ENCODE assay signal across 18 cellular contexts in genomic region chr16:23107878-23108277, GRCh38. TPM values are rescaled to one million over a fixed set of nuclear protein-coding genes. Genes with fewer than 3 reads are reported as not detected.
DNase-seq lines count a peak whose midpoint lies in the region; ATAC-seq, FAIRE-seq and TF ChIP-seq lines count a peak whose summit lies in the region.
"Had no signal": no experiment of that assay in that cellular context is flagged by ENCODE, and none has a peak within 500 bp of the region (broad histone marks: within the 10 kb centered on the region; RNA-seq: fewer than 3 reads in every experiment).

No MANE protein-coding gene starts in this region.

- no peak overlapping the region for H3K9ac ChIP-seq in HepG2 (ENCODE audit: insufficient read depth, low read depth, low read length)
- H3K9ac ChIP-seq: BLaER1 treated with 17β-estradiol and CSF1 and Interleukin-3, amounts not matched to agents 10 nM and 100 nM had no signal

- peaks cover 4 to 26% of the 10 kb centered on the region in 2 experiments; a peak in 4 of 5 replicates for H3K36me3 ChIP-seq in HepG2 (replicated peaks in 1 of 2; ENCODE audit: control insufficient read depth in 1 of 2, insufficient read depth in 2 of 2, low read length in 2 of 2)
- no peaks in the 10 kb centered on the region for H3K36me3 ChIP-seq in right lobe of liver
- H3K36me3 ChIP-seq in kidney epithelial cell (ENCODE audit: control insufficient read depth, insufficient read depth, low read length) = no peaks in the 10 kb centered on the region
- H3K36me3 ChIP-seq in psoas muscle (ENCODE audit: insufficient read depth in 1 of 2, low read depth in 1 of 2) = peaks cover 5 to 28% of the 10 kb centered on the region in 2 donors

- no peak overlapping the region for H3K27ac ChIP-seq in HepG2 (ENCODE audit: extremely low read length, insufficient read depth, low read length)
- H3K27ac ChIP-seq in right lobe of liver = no peak overlapping the region
- H3K27ac ChIP-seq in psoas muscle = no peak overlapping the region
- H3K27ac ChIP-seq: BLaER1 treated with 17β-estradiol and CSF1 and Interleukin-3, amounts not matched to agents 10 nM and 100 nM had no signal

- FAIRE-seq in HepG2 (lab: Jason Lieb, UNC) = no peak
- FAIRE-seq: A204.1 had no signal

- POLR2A ChIA-PET in HepG2 (lab: Yijun Ruan, JAX) = no interaction called here

- DNase-seq in HepG2 (ENCODE audit: low spot score) (no peak), right lobe of liver (no peak), epithelial cell of proximal tubule (ENCODE audit: low read depth) (peak; percentile 62), kidney epithelial cell (ENCODE audit: low read depth) (peak; percentile 52), LoVo (ENCODE audit: low spot score) (no peak), psoas muscle (no peak), cerebellar nuclear complex (lab: John Stamatoyannopoulos, UW) (no peak), NCI-H2107 (lab: John Stamatoyannopoulos, UW) (no peak)
- DNase-seq: CD8-positive, alpha-beta memory T cell; DMS79 treated with DMSO at 0.1 percent for 48 hours; GOT3; Kasumi-1; NCI-H1105 treated with DMSO at 0.1 percent for 48 hours; NCI-H187; NCI-H446; OCI-M1 had no signal

- no peak for TF ChIP-seq POLR2A in HepG2 (IDR thresholded peaks at IDR 0.05; ENCODE audit: insufficient read depth in 1 of 2, low read depth in 2 of 2, low read length in 2 of 2)
- no peak for TF ChIP-seq POLR2A in right lobe of liver (IDR thresholded peaks at IDR 0.05)

- H3K9me3 ChIP-seq in HepG2 (ENCODE audit: low read length) (no peaks in the 10 kb centered on the region), right lobe of liver (no peaks in the 10 kb centered on the region), psoas muscle (no peaks in the 10 kb centered on the region)

- no peaks in the 10 kb centered on the region for H3K27me3 ChIP-seq in HepG2 (ENCODE audit: control insufficient read depth in 1 of 2, insufficient read depth in 2 of 2, low read length in 2 of 2)
- no peaks in the 10 kb centered on the region for H3K27me3 ChIP-seq in right lobe of liver
- H3K27me3 ChIP-seq in kidney epithelial cell (ENCODE audit: control insufficient read depth, insufficient read depth, low read length) = no peaks in the 10 kb centered on the region
- H3K27me3 ChIP-seq in psoas muscle (ENCODE audit: insufficient read depth in 3 of 3, low read length in 2 of 3) = no peaks in the 10 kb centered on the region
- H3K27me3 ChIP-seq: BLaER1 treated with 17β-estradiol and CSF1 and Interleukin-3, amounts not matched to agents 10 nM and 100 nM had no signal

- H3K4me3 ChIP-seq in HepG2 (replicated peaks in 1 of 3; ENCODE audit: insufficient read depth in 1 of 3, low read depth in 2 of 3, low read length in 3 of 3) = no peak overlapping the region
- no peak overlapping the region for H3K4me3 ChIP-seq in right lobe of liver
- no peak overlapping the region for H3K4me3 ChIP-seq in epithelial cell of proximal tubule (ENCODE audit: low read depth, low read length)
- no peak overlapping the region for H3K4me3 ChIP-seq in kidney epithelial cell (ENCODE audit: low read depth, low read length)
- H3K4me3 ChIP-seq in psoas muscle = no peak overlapping the region
- H3K4me3 ChIP-seq: BLaER1 treated with 17β-estradiol and CSF1 and Interleukin-3, amounts not matched to agents 10 nM and 100 nM had no signal

- H3K79me2 ChIP-seq in HepG2 (ENCODE audit: insufficient read depth, low read length) = peaks cover 60% of the 10 kb centered on the region

- CTCF ChIA-PET in HepG2 (lab: Yijun Ruan, JAX; ENCODE audit: low intra/inter-chr PET ratio, low total read pairs) = no interaction called here

- H2AFZ ChIP-seq in HepG2 (ENCODE audit: low read length) = no peak overlapping the region

- H3K4me1 ChIP-seq in HepG2 (ENCODE audit: insufficient read depth, low read length) (peaks cover 57% of the 10 kb centered on the region), right lobe of liver (peaks cover 0 to 22% (median 7%) of the 10 kb centered on the region in 4 donors), psoas muscle (peaks cover 6% of the 10 kb centered on the region)
- H3K4me1 ChIP-seq: BLaER1 treated with 17β-estradiol and CSF1 and Interleukin-3, amounts not matched to agents 10 nM and 100 nM had no signal

- 0 out of 2 replicates have a peak, but pooled peaks cover 4% of the 10 kb centered on the region for H4K20me1 ChIP-seq in HepG2 (ENCODE audit: insufficient read depth, low read length)

- TF ChIP-seq EP300 in HepG2 (IDR thresholded peaks at IDR 0.05; ENCODE audit: low read depth in 2 of 2, low read length in 2 of 2) = no peak
- no peak for TF ChIP-seq EP300 in HepG2 (CRISPR knock-in tag; IDR thresholded peaks at IDR 0.05; ENCODE audit: borderline replicate concordance)

- ATAC-seq in HepG2 = no peak
- no peak for ATAC-seq in right lobe of liver
- no peak for ATAC-seq in psoas muscle

- TF ChIP-seq RAD21 in HepG2 (CRISPR knock-in tag; IDR thresholded peaks at IDR 0.05) = no peak

- TF ChIP-seq CTCF in HepG2 (CRISPR knock-in tag; IDR thresholded peaks at IDR 0.05) (no peak), right lobe of liver (IDR thresholded peaks at IDR 0.05) (no peak), epithelial cell of proximal tubule (conservative IDR thresholded peaks at IDR 0.05; ENCODE audit: low read depth, low read length) (no peak), kidney epithelial cell (IDR thresholded peaks at IDR 0.05; ENCODE audit: insufficient read depth, low read length, poor library complexity, severe bottlenecking) (no peak), psoas muscle (IDR thresholded peaks at IDR 0.05) (no peak)

- H3K4me2 ChIP-seq in HepG2 (ENCODE audit: low read depth, low read length) = no peak overlapping the region
- H3K4me2 ChIP-seq: BLaER1 treated with 17β-estradiol and CSF1 and Interleukin-3, amounts not matched to agents 10 nM and 100 nM had no signal

- in situ Hi-C loops in HepG2 (cut with HindIII; ENCODE audit: extremely low pct_ligation_motif_present, low pct_unique_long_range_greater_than_20kb) = loop anchor here (5.0 kb wide), 1 partner anchor 34 kb away; no protein-coding TSS in a partner anchor

- BruUV-seq in HepG2 (replicated peaks; lab: Mats Ljungman, UMichigan) = no TSS peak

- intact Hi-C loops in HepG2 (cut with micrococcal nuclease; ENCODE audit: unreplicated experiment) = no loop called here
- intact Hi-C loops in right lobe of liver (cut with DNase I) = no loop called here
- intact Hi-C loops in psoas muscle (cut with DNase I) = no loop called here

- WGBS in HepG2 (ENCODE audit: low lambda C conversion rate) = 92% methylated on average over 5 of the region's 5 CpGs
- 66% methylated on average over 5 of the region's 5 CpGs for WGBS in right lobe of liver (ENCODE audit: insufficient coverage, low coverage, low lambda C conversion rate, missing lambda C conversion rate)
- 61 to 70% (median 63%) methylated on average over 5 of the region's 5 CpGs for WGBS in psoas muscle, 3 donors

TF ChIP-seq in HepG2, 621 proteins besides CTCF, POLR2A, EP300 and RAD21 (continues in another document):
- no peak for TF ChIP-seq ZFP1 (CRISPR knock-in tag; IDR thresholded peaks at IDR 0.05)
- no peak for TF ChIP-seq ZNF780A (CRISPR knock-in tag; IDR thresholded peaks at IDR 0.05)
- TF ChIP-seq HOXA9 (CRISPR knock-in tag; IDR thresholded peaks at IDR 0.05; ENCODE audit: borderline replicate concordance) = no peak
- TF ChIP-seq ZNF510 (CRISPR knock-in tag; IDR thresholded peaks at IDR 0.05; ENCODE audit: low read depth) = no peak
- TF ChIP-seq GATAD1 (CRISPR knock-in tag; IDR thresholded peaks at IDR 0.05) = no peak
- no peak for TF ChIP-seq GLI4 (CRISPR knock-in tag; IDR thresholded peaks at IDR 0.05; ENCODE audit: borderline replicate concordance)
- TF ChIP-seq ZNF703 (CRISPR knock-in tag; IDR thresholded peaks at IDR 0.05; ENCODE audit: borderline replicate concordance) = no peak
- TF ChIP-seq ZNF749 (CRISPR knock-in tag; IDR thresholded peaks at IDR 0.05; ENCODE audit: borderline replicate concordance) = no peak
- TF ChIP-seq MAFF (IDR thresholded peaks at IDR 0.05; ENCODE audit: low read depth, low read length) = no peak
- no peak for TF ChIP-seq ZNF790 (CRISPR knock-in tag; IDR thresholded peaks at IDR 0.05; ENCODE audit: borderline replicate concordance)
- TF ChIP-seq KLF12 (CRISPR knock-in tag; IDR thresholded peaks at IDR 0.05; ENCODE audit: borderline replicate concordance) = no peak
- no peak for TF ChIP-seq TBX2 (CRISPR knock-in tag; IDR thresholded peaks at IDR 0.05; ENCODE audit: borderline replicate concordance)
- TF ChIP-seq ZNF776 (CRISPR knock-in tag; IDR thresholded peaks at IDR 0.05) = no peak
- 0 out of 2 replicates have a peak, but pooled peaks have one; percentile 19 for TF ChIP-seq ZNF644 (CRISPR knock-in tag; IDR thresholded peaks at IDR 0.05; ENCODE audit: low read depth)

RNA-seq across cellular contexts. Expression of gene USP31, which starts 41.4 kb away (rescaled TPM):
- 22.5 and 29.1 TPM in 2 replicates for total RNA-seq in HepG2 (2016; rRNA removed; fragmentation: Illumina TruSeq; extraction: Trizol)
- 16.8 and 17.4 TPM in 2 replicates for total RNA-seq in HepG2 (2016; cell fraction: cytosol; rRNA removed; fragmentation: Illumina TruSeq; extraction: Trizol; ENCODE audit: low read depth)
- total RNA-seq in HepG2 (2016; cell fraction: insoluble cytoplasmic fraction; rRNA removed; fragmentation: Illumina TruSeq; extraction: Trizol) = 22.8 and 25.6 TPM in 2 replicates
- total RNA-seq in HepG2 (2016; cell fraction: membrane; rRNA removed; fragmentation: Illumina TruSeq; extraction: Trizol) = 29.3 and 32.3 TPM in 2 replicates
- total RNA-seq in HepG2 (2016; cell fraction: nucleus; rRNA removed; fragmentation: Illumina TruSeq; extraction: Trizol) = 37.5 and 40.8 TPM in 2 replicates
- 22.7 and 23.3 TPM in 2 replicates for polyA plus RNA-seq in HepG2 (2011; rRNA removed)
- 14.9 and 16.7 TPM in 2 replicates for polyA plus RNA-seq in HepG2 (2011; cell fraction: cytosol; rRNA removed)
- polyA plus RNA-seq in HepG2 (2011; cell fraction: nucleus; rRNA removed) = 36.6 and 36.8 TPM in 2 replicates
- polyA plus RNA-seq in HepG2 (2012) = 9.0 and 10.0 TPM in 2 replicates
- 12.2 and 13.0 TPM in 2 replicates for polyA plus RNA-seq in HepG2 (2016; cell fraction: cytosol; fragmentation: Illumina TruSeq; extraction: Trizol; ENCODE audit: low read depth)
- polyA plus RNA-seq in HepG2 (2016; cell fraction: insoluble cytoplasmic fraction; fragmentation: Illumina TruSeq; extraction: Trizol; ENCODE audit: low read depth) = 13.8 and 15.9 TPM in 2 replicates
- 19.9 and 22.8 TPM in 2 replicates for polyA plus RNA-seq in HepG2 (2016; cell fraction: membrane; fragmentation: Illumina TruSeq; extraction: Trizol; ENCODE audit: low read depth)
- polyA plus RNA-seq in HepG2 (2016; cell fraction: nucleus; fragmentation: Illumina TruSeq; extraction: Trizol; ENCODE audit: insufficient read depth, low read depth) = 23.2 and 27.3 TPM in 2 replicates
- polyA minus RNA-seq in HepG2 (2011; rRNA and poly(A)+ RNA removed; ENCODE audit: low replicate concordance) = 30.7 and 80.3 TPM in 2 replicates
- 30.8 and 35.6 TPM in 2 replicates for polyA minus RNA-seq in HepG2 (2011; cell fraction: cytosol; rRNA and poly(A)+ RNA removed)
- 109 and 122 TPM in 2 replicates for polyA minus RNA-seq in HepG2 (2011; cell fraction: nucleus; rRNA and poly(A)+ RNA removed)
- total RNA-seq in right lobe of liver = 10 to 100 TPM in 2 of 6 experiments, 1 to 10 TPM in 4; 7.1 to 12.8 (median 9.0) TPM
- 10.6 and 11.8 TPM in 2 replicates for total RNA-seq in epithelial cell of proximal tubule
- 15.1 and 16.1 TPM in 2 replicates for total RNA-seq in kidney epithelial cell
- total RNA-seq in psoas muscle = 10 to 100 TPM in 3 of 4 donors, 1 to 10 TPM in 1; 9.5 to 19.6 (median 16.2) TPM
- polyA plus RNA-seq in psoas muscle = 10 to 100 TPM in 2 of 3 donors, 1 to 10 TPM in 1; 7.7 to 21.5 (median 16.4) TPM

Comparison
In these comparisons a context has a peak if more than half of its experiments do, and no peak if none do; other contexts are left out.
1. DNase-seq: peak in epithelial cell of proximal tubule (single experiment) and kidney epithelial cell (single experiment); none in HepG2 (single experiment), right lobe of liver (0 of 3), LoVo (single experiment), psoas muscle (0 of 2), cerebellar nuclear complex (0 of 2) and NCI-H2107 (single experiment).